28 cellular contexts compared by ENCODE assay signal in the genomic region with DNA sequence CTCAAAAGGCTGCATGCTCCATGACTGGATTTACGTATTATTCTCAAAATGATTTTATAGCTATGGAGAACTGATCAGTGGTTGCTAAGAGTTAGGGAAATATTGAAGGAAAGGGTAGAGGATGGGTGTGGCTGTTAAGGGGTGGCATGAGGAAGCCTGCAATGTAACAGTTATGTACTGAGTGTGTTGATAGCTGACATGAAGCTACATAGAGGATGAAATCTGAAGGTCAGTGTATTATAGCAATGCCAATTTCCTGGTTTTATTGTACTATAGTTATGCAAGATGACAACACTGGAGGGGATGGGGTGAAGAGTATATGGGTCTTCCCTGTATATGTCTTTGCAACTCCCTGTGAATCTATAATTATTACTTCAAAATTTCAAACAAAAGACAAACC.
"Had no signal": no experiment of that assay in that cellular context is flagged by ENCODE, and none has a peak within 500 bp of the region (broad histone marks: within the 10 kb centered on the region; RNA-seq: fewer than 3 reads in every experiment).

No MANE protein-coding gene starts in this region.

- ATAC-seq: naive thymus-derived CD8-positive, alpha-beta T cell; natural killer cell treated with Interleukin-12 subunit alpha and Interleukin-12 subunit beta and Interleukin-15 and Interleukin-18, amount 100 ng/mL, for 72 hours; psoas muscle; right cardiac atrium; stimulated activated memory B cell treated with anti-CD40 and anti-IgM and Interleukin-4, amounts not matched to agents 10 μg/mL and 1 μg/mL and 100 μg/mL, for 72 hours; stimulated activated naive CD8-positive, alpha-beta T cell treated with anti-CD3 and anti-CD28 coated beads, Interleukin-15, amount 100 ng/mL, for 72 hours; stimulated activated naive CD8-positive, alpha-beta T cell treated with anti-CD3 and anti-CD28 coated beads, Interleukin-15, Interleukin-2, amounts not matched to agents 100 U/mL and 50 U/mL, for 24 hours; upper lobe of right lung had no signal

- H3K4me1 ChIP-seq: psoas muscle, right lobe of liver, sigmoid colon, suprapubic skin, tibial artery, uterus had no signal

- H3K36me3 ChIP-seq: uterus had no signal

- FAIRE-seq: pancreas had no signal

- H3K27me3 ChIP-seq: neutrophil, pancreas, right lobe of liver, sigmoid colon, spleen, suprapubic skin, testis, tibial artery, transverse colon, upper lobe of right lung, uterus had no signal

- H3K4me3 ChIP-seq: pancreas, psoas muscle, right lobe of liver, sigmoid colon, smooth muscle cell, spleen, suprapubic skin, testis, tibial artery, transverse colon, upper lobe of right lung, uterus had no signal

- H3K27ac ChIP-seq: neutrophil, pancreas, psoas muscle, right lobe of liver, sigmoid colon, suprapubic skin, testis, tibial artery, transverse colon, upper lobe of right lung, uterus had no signal

- DNase-seq: naive thymus-derived CD8-positive, alpha-beta T cell; nephron progenitor cell; nucleus accumbens; pancreas; psoas muscle; right cardiac atrium; right lobe of liver; sigmoid colon; spleen; stimulated activated CD4-positive, alpha-beta T cell treated with anti-CD3 and anti-CD28 coated beads, Interleukin-12 subunit alpha, Interleukin-12 subunit beta, amount 100 ng/mL, for 4 hours; stimulated activated CD4-positive, alpha-beta T cell treated with anti-CD3 and anti-CD28 coated beads, Interleukin-1b, Interleukin-23, amount 100 ng/mL, for 48 hours; stimulated activated CD4-positive, alpha-beta T cell treated with anti-CD3 and anti-CD28 coated beads, Interleukin-4, amount 100 ng/mL, for 1 hour; stimulated activated CD4-positive, alpha-beta T cell treated with anti-CD3 and anti-CD28 coated beads, Interleukin-4, amount 100 ng/mL, for 4 hours; stimulated activated CD8-positive, alpha-beta memory T cell treated with anti-CD3 and anti-CD28 coated beads, Interleukin-4, amount 100 ng/mL, for 48 hours; stimulated activated naive CD4-positive, alpha-beta T cell; stimulated activated naive CD8-positive, alpha-beta T cell treated with anti-CD3 and anti-CD28 coated beads, Interleukin-15, amount 100 ng/mL, for 72 hours; stimulated activated naive CD8-positive, alpha-beta T cell treated with anti-CD3 and anti-CD28 coated beads, Interleukin-15, Interleukin-2, amounts not matched to agents 100 U/mL and 50 U/mL, for 24 hours; substantia nigra; testis; tibial artery; transverse colon; upper lobe of right lung; uterus had no signal

- H3K9me3 ChIP-seq: neutrophil, pancreas, psoas muscle, right lobe of liver, sigmoid colon, spleen, suprapubic skin, testis, tibial artery, transverse colon, upper lobe of right lung, uterus had no signal
